Comparison of ENCODE assay signal across 33 cellular contexts in the genomic region with DNA sequence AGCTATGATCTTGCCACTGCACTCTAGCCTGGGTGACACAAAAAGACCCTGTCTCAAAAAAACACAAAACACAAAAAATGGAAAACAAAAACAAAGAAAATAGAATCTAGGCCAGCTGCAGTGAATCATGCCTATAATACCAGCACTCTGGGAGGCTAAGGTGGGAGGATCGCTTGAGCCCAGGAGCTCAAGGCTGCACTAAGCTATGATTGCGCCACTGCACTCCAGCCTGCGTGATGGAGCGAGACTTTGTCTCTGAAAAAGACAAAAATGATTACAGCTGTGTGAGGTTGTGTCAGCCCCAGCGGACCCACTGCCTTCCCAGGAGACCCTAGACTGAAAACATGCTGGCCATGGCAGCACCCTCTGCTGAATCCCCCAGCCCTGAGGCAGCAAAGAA.
"Had no signal": no experiment of that assay in that cellular context is flagged by ENCODE, and none has a peak within 500 bp of the region (broad histone marks: within the 10 kb centered on the region; RNA-seq: fewer than 3 reads in every experiment).

No MANE protein-coding gene starts in this region.

- H3K4me3 Mint-ChIP-seq: activated B cell treated with CpG ODN at 0.5 μM for 24 hours; activated CD4-positive, alpha-beta memory T cell treated with anti-CD3 and anti-CD28 coated beads for 36 hours; activated CD4-positive, alpha-beta T cell treated with anti-CD3 and anti-CD28 coated beads, Interleukin-2, amount 10 ng/mL, durations not matched to agents 24 days and 14 days; activated CD8-positive, alpha-beta memory T cell treated with anti-CD3 and anti-CD28 coated beads, Interleukin-2, amount 10 ng/mL, durations not matched to agents 7 days and 5 days; activated CD8-positive, alpha-beta T cell treated with anti-CD3 and anti-CD28 coated beads, Interleukin-2, amount 10 ng/mL, durations not matched to agents 7 days and 5 days; activated naive CD8-positive, alpha-beta T cell; activated T-cell treated with anti-CD3 and anti-CD28 coated beads, Interleukin-2, amount 50 U/mL, for 24 hours; activated T-cell treated with anti-CD3 and anti-CD28 coated beads, Interleukin-2, amount 50 U/mL, for 72 hours; brain; dendritic cell treated with granulocyte-macrophage colony-stimulating factor and Interleukin-4, amounts not matched to agents 40 ng/mL and 50 ng/mL, for 4 days; endodermal cell; T-helper 17 cell; T-helper 2 cell treated with Interferon-gamma antibody and Interleukin-4, amounts not matched to agents 5 μg/mL and 100 μg/mL, for 36 hours had no signal

- H3K27ac Mint-ChIP-seq: activated B cell treated with CpG ODN at 0.5 μM for 24 hours; activated CD4-positive, alpha-beta memory T cell treated with anti-CD3 and anti-CD28 coated beads for 36 hours; activated CD4-positive, alpha-beta T cell treated with anti-CD3 and anti-CD28 coated beads, Interleukin-2, amount 10 ng/mL, durations not matched to agents 24 days and 14 days; activated CD8-positive, alpha-beta memory T cell treated with anti-CD3 and anti-CD28 coated beads, Interleukin-2, amount 10 ng/mL, durations not matched to agents 7 days and 5 days; activated CD8-positive, alpha-beta T cell treated with anti-CD3 and anti-CD28 coated beads, Interleukin-2, amount 10 ng/mL, durations not matched to agents 7 days and 5 days; activated naive CD8-positive, alpha-beta T cell; activated T-cell treated with anti-CD3 and anti-CD28 coated beads, Interleukin-2, amount 50 U/mL, for 24 hours; activated T-cell treated with anti-CD3 and anti-CD28 coated beads, Interleukin-2, amount 50 U/mL, for 72 hours; dendritic cell treated with granulocyte-macrophage colony-stimulating factor and Interleukin-4, amounts not matched to agents 40 ng/mL and 50 ng/mL, for 4 days; endodermal cell; T-helper 17 cell; T-helper 2 cell treated with Interferon-gamma antibody and Interleukin-4, amounts not matched to agents 5 μg/mL and 100 μg/mL, for 36 hours had no signal

- H3K36me3 Mint-ChIP-seq: activated CD4-positive, alpha-beta memory T cell treated with anti-CD3 and anti-CD28 coated beads for 36 hours; activated naive CD8-positive, alpha-beta T cell; brain had no signal

- H3K4me3 ChIP-seq: ascending aorta, breast epithelium, cardiac muscle cell, coronary artery, dorsolateral prefrontal cortex, esophagus muscularis mucosa, gastrocnemius medialis had no signal

- H3K27ac ChIP-seq: ascending aorta, breast epithelium, cardiac muscle cell, coronary artery, dorsolateral prefrontal cortex, esophagus muscularis mucosa, foreskin keratinocyte, gastrocnemius medialis, WERI-Rb-1 had no signal

- H3K36me3 ChIP-seq: ascending aorta, breast epithelium, cardiac muscle cell, esophagus muscularis mucosa, gastrocnemius medialis, WERI-Rb-1 had no signal

- H3K9me3 Mint-ChIP-seq: activated B cell treated with CpG ODN at 0.5 μM for 24 hours; activated T-cell treated with anti-CD3 and anti-CD28 coated beads, Interleukin-2, amount 50 U/mL, for 24 hours; dendritic cell treated with granulocyte-macrophage colony-stimulating factor and Interleukin-4, amounts not matched to agents 40 ng/mL and 50 ng/mL, for 4 days; endodermal cell; T-helper 2 cell treated with Interferon-gamma antibody and Interleukin-4, amounts not matched to agents 5 μg/mL and 100 μg/mL, for 36 hours had no signal

- DNase-seq: activated B cell treated with CpG ODN at 0.5 μM for 24 hours; activated CD4-positive, alpha-beta memory T cell treated with anti-CD3 and anti-CD28 coated beads for 36 hours; activated CD4-positive, alpha-beta T cell treated with anti-CD3 and anti-CD28 coated beads, Interleukin-2, amount 10 ng/mL, durations not matched to agents 24 days and 14 days; activated CD8-positive, alpha-beta memory T cell treated with anti-CD3 and anti-CD28 coated beads, Interleukin-2, amount 10 ng/mL, durations not matched to agents 7 days and 5 days; activated CD8-positive, alpha-beta memory T cell treated with anti-CD3 and anti-CD28 coated beads, Interleukin-2, amount 50 U/mL, for 48 hours; activated CD8-positive, alpha-beta T cell treated with anti-CD3 and anti-CD28 coated beads, Interleukin-2, amount 10 ng/mL, durations not matched to agents 7 days and 5 days; activated gamma-delta T cell treated with Interleukin-2 at 50 U/mL for 16 hours; activated naive CD4-positive, alpha-beta T cell treated with anti-CD3 and anti-CD28 coated beads, Interleukin-2, amount 50 U/mL, for 16 hours; activated naive CD4-positive, alpha-beta T cell treated with Interleukin-2 at 50 U/mL for 16 hours; activated T-cell treated with anti-CD3 and anti-CD28 coated beads for 4 hours; activated T-cell treated with anti-CD3 and anti-CD28 coated beads, Interleukin-2, amount 50 U/mL, for 24 hours; activated T-cell treated with anti-CD3 and anti-CD28 coated beads, Interleukin-2, amount 50 U/mL, for 72 hours; central memory CD4-positive, alpha-beta T cell; cerebellar nuclear complex; dorsolateral prefrontal cortex; effector memory CD4-positive, alpha-beta T cell; endodermal cell; foreskin keratinocyte; gastrocnemius medialis; glutamatergic neuron; T-helper 1 cell; T-helper 17 cell; T1000; WERI-Rb-1 had no signal

- H3K4me1 ChIP-seq: ascending aorta, breast epithelium, esophagus muscularis mucosa, foreskin keratinocyte, gastrocnemius medialis had no signal

- H3K4me1 Mint-ChIP-seq: activated B cell treated with CpG ODN at 0.5 μM for 24 hours; activated CD4-positive, alpha-beta T cell treated with anti-CD3 and anti-CD28 coated beads, Interleukin-2, amount 10 ng/mL, durations not matched to agents 24 days and 14 days; activated CD8-positive, alpha-beta memory T cell treated with anti-CD3 and anti-CD28 coated beads, Interleukin-2, amount 10 ng/mL, durations not matched to agents 7 days and 5 days; brain; T-helper 17 cell had no signal

- H3K9me3 ChIP-seq: ascending aorta, gastrocnemius medialis had no signal

- H3K27me3 ChIP-seq: ascending aorta had no signal
